Comparison of ENCODE assay signal across 9 cellular contexts in genomic region chr4:186485621-186486062, GRCh38.
DNase-seq lines count a peak whose midpoint lies in the region; TF ChIP-seq lines count a peak whose summit lies in the region.
"Had no signal": no experiment of that assay in that cellular context is flagged by ENCODE, and none has a peak within 500 bp of the region (broad histone marks: within the 10 kb centered on the region; RNA-seq: fewer than 3 reads in every experiment).

No MANE protein-coding gene starts in this region.

- in situ Hi-C loops in ACHN (cut with HindIII; ENCODE audit: low pct_ligation_motif_present, low pct_unique_long_range_greater_than_20kb, low sequenced_read_pairs) = no loop called here

- H3K4me1 ChIP-seq in esophagus muscularis mucosa = peaks cover 0 to 17% (median 11%) of the 10 kb centered on the region in 4 donors
- H3K4me1 ChIP-seq in neuron (ENCODE audit: insufficient read depth, low read length) = peaks cover 15% of the 10 kb centered on the region

- no peak for TF ChIP-seq CTCF in esophagus muscularis mucosa (IDR thresholded peaks at IDR 0.05)

- H2AFZ ChIP-seq in neuron (ENCODE audit: low read depth, low read length) = peak overlapping the region; percentile 31

- intact Hi-C loops in esophagus muscularis mucosa (cut with DNase I) = no loop called here

- H3K9me3 ChIP-seq in esophagus muscularis mucosa (no peaks in the 10 kb centered on the region), neuron (ENCODE audit: low read length) (no peaks in the 10 kb centered on the region)

- no peak for TF ChIP-seq POLR2A in esophagus muscularis mucosa (IDR thresholded peaks at IDR 0.05; ENCODE audit: low read depth)

- no peak for TF ChIP-seq EP300 in esophagus muscularis mucosa (IDR thresholded peaks at IDR 0.05)

- H3K4me3 ChIP-seq in esophagus muscularis mucosa (peak overlapping the region; percentile 33 to 42 (median 36)), neuron (ENCODE audit: low read length) (no peak overlapping the region)

- H3K36me3 ChIP-seq in esophagus muscularis mucosa (no peaks in the 10 kb centered on the region), neuron (ENCODE audit: insufficient read depth, low read length) (no peaks in the 10 kb centered on the region)

- H3K27ac ChIP-seq in esophagus muscularis mucosa (replicated peaks in 1 of 4) = no peak overlapping the region

- peaks cover 0 to 22% (median 0%) of the 10 kb centered on the region in 4 donors for H3K27me3 ChIP-seq in esophagus muscularis mucosa
- H3K27me3 ChIP-seq in neuron (ENCODE audit: insufficient read depth, low read length) = no peaks in the 10 kb centered on the region

- WGBS in esophagus muscularis mucosa = 30% methylated on average over 6 of the region's 12 CpGs

- DNase-seq in ACHN (peak; percentile 2), NCI-H1092 treated with DMSO at 0.1 percent for 48 hours (lab: John Stamatoyannopoulos, UW) (peak; percentile 48), esophagus muscularis mucosa (ENCODE audit: extremely low spot score) (no peak), activated gamma-delta T cell treated with Interleukin-2 at 50 U/mL for 16 hours (no peak), NCI-H345 (lab: John Stamatoyannopoulos, UW) (no peak), amniotic stem cell (lab: John Stamatoyannopoulos, UW) (no peak), NCI-H1694 (lab: John Stamatoyannopoulos, UW) (no peak)
- DNase-seq: CD4-positive, alpha-beta memory T cell had no signal

Comparison
In these comparisons a context has a peak if more than half of its experiments do, and no peak if none do; other contexts are left out.
1. DNase-seq: peak in ACHN (single experiment) and NCI-H1092 treated with DMSO at 0.1 percent for 48 hours (single experiment); none in esophagus muscularis mucosa (single experiment), activated gamma-delta T cell treated with Interleukin-2 at 50 U/mL for 16 hours (single experiment), NCI-H345 (single experiment), amniotic stem cell (single experiment) and NCI-H1694 (single experiment).